ENCODE assay signal across 1 cellular context in the genomic region with DNA sequence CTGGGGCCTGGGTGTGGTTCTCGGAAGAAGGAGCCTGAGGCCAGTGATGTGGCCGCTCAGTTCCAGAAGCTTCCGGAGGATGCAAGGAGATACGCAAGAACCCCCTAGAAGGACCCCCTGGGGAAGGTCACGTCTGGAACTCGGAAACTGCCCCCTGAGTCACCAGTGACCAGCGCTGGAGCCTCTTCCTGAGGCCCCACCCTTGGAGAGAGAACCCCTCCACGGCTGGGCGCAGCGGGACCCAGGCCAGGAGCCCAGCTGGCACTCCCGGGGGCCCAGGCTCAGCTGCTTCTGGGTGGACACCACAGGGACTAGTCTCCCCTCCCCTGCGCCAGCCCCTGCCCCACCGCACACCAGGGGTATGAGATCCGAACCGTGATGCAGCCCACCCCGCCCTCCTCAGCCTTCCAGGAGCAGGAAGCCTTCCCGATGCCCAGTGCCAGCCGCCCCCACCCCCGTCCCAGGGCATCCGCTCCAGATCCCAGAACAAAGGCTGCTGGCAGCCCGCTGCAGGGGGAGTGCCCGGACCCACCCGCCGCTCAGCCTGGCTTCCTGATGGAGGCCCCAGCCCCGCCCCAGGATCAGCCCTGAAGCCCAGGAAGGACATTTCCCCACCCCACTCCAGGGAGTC.
TF ChIP-seq lines count a peak whose summit lies in the region.

No MANE protein-coding gene starts in this region.

TF ChIP-seq in HEK293T, 16 proteins besides CTCF, POLR2A, EP300 and RAD21 (continued from another document):
- TF ChIP-seq SP1 (IDR thresholded peaks at IDR 0.05) = no peak
TF ChIP-seq in HEK293T: peak in this region for 0.
